Comparison of ENCODE assay signal across 35 cellular contexts in the genomic region with DNA sequence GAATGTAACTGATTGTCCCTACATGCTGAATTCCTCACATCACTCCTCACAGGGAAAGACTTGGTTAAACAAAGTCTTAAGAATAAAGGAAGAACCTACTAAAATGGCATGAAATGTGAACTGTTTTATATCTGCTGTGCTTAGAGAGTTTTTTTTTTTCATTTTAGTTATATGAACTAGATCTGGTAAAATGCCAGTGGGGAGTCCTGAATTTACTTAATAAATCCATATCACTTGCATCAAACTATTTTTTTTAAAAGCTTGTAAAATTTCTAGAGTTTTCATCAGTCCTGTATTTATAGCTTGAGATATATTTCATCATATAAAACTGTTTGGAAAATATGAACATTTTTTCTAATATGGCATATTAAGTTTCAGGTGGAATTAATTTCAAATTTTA.
"Had no signal": no experiment of that assay in that cellular context is flagged by ENCODE, and none has a peak within 500 bp of the region (broad histone marks: within the 10 kb centered on the region; RNA-seq: fewer than 3 reads in every experiment).

No MANE protein-coding gene starts in this region.

- H3K9me3 Mint-ChIP-seq: activated T-helper 1 cell treated with anti-CD3 and anti-CD28 coated beads, Interleukin-12 subunit alpha, Interleukin-12 subunit beta, Interleukin-2, Interleukin-4 antibody, amounts not matched to agents 30 ng/mL and 10 ng/mL and 1 ng/mL, durations not matched to agents 14 hours and 24 hours and 36 hours had no signal

- H3K27ac Mint-ChIP-seq: activated B cell treated with CpG ODN at 0.5 μM for 24 hours; activated CD4-positive, alpha-beta memory T cell treated with anti-CD3 and anti-CD28 coated beads for 36 hours; activated CD8-positive, alpha-beta memory T cell treated with anti-CD3 and anti-CD28 coated beads, Interleukin-2, amount 10 ng/mL, durations not matched to agents 7 days and 5 days; activated CD8-positive, alpha-beta T cell treated with anti-CD3 and anti-CD28 coated beads, Interleukin-2, amount 10 ng/mL, durations not matched to agents 7 days and 5 days; activated naive CD4-positive, alpha-beta T cell treated with anti-CD3 and anti-CD28 coated beads for 36 hours; activated naive CD4-positive, alpha-beta T cell treated with anti-CD3 and anti-CD28 coated beads, Interleukin-2, amount 50 U/mL, for 72 hours; activated naive CD8-positive, alpha-beta T cell treated with anti-CD3 and anti-CD28 coated beads, Interleukin-2, amount 10 ng/mL, durations not matched to agents 7 days and 5 days; activated T-helper 1 cell treated with anti-CD3 and anti-CD28 coated beads, Interleukin-12 subunit alpha, Interleukin-12 subunit beta, Interleukin-2, Interleukin-4 antibody, amounts not matched to agents 30 ng/mL and 10 ng/mL and 1 ng/mL, durations not matched to agents 14 hours and 24 hours and 36 hours; activated T-helper 2 cell treated with anti-CD3 and anti-CD28 coated beads, Interferon-gamma antibody, Interleukin-2, Interleukin-4, amounts not matched to agents 10 μg/mL and 5 μg/mL and 100 μg/mL, durations not matched to agents 14 hours and 24 hours and 36 hours; T-helper 17 cell; T-helper 2 cell treated with Interferon-gamma antibody and Interleukin-4, amounts not matched to agents 5 μg/mL and 100 μg/mL, for 36 hours had no signal

- H3K9me3 ChIP-seq: esophagus squamous epithelium, gastrocnemius medialis had no signal

- FAIRE-seq: astrocyte, bronchial epithelial cell, colon, endothelial cell of umbilical vein had no signal

- H3K4me1 ChIP-seq: esophagus squamous epithelium, heart right ventricle had no signal

- H3K4me3 ChIP-seq: esophagus squamous epithelium, gastrocnemius medialis, heart right ventricle, hepatocyte had no signal

- H3K27me3 ChIP-seq: brain microvascular endothelial cell, esophagus squamous epithelium, gastrocnemius medialis, heart right ventricle, hepatocyte had no signal

- H3K36me3 Mint-ChIP-seq: activated CD4-positive, alpha-beta memory T cell treated with anti-CD3 and anti-CD28 coated beads for 36 hours; activated CD8-positive, alpha-beta memory T cell treated with anti-CD3 and anti-CD28 coated beads, Interleukin-2, amount 10 ng/mL, durations not matched to agents 7 days and 5 days; activated naive CD4-positive, alpha-beta T cell treated with anti-CD3 and anti-CD28 coated beads, Interleukin-2, amount 50 U/mL, for 72 hours; activated naive CD8-positive, alpha-beta T cell treated with anti-CD3 and anti-CD28 coated beads, Interleukin-2, amount 10 ng/mL, durations not matched to agents 7 days and 5 days had no signal

- DNase-seq: activated B cell treated with CpG ODN at 0.5 μM for 24 hours; activated CD4-positive, alpha-beta memory T cell treated with anti-CD3 and anti-CD28 coated beads for 36 hours; activated CD4-positive, alpha-beta T cell treated with anti-CD3 and anti-CD28 coated beads for 48 hours; activated CD4-positive, alpha-beta T cell treated with anti-CD3 and anti-CD28 coated beads, Interleukin-2, amount 50 U/mL, for 1 hour; activated CD8-positive, alpha-beta memory T cell treated with anti-CD3 and anti-CD28 coated beads, Interleukin-2, amount 10 ng/mL, durations not matched to agents 7 days and 5 days; activated CD8-positive, alpha-beta memory T cell treated with anti-CD3 and anti-CD28 coated beads, Interleukin-2, amount 50 U/mL, for 4 hours; activated CD8-positive, alpha-beta T cell treated with anti-CD3 and anti-CD28 coated beads, Interleukin-2, amount 10 ng/mL, durations not matched to agents 7 days and 5 days; activated effector memory CD4-positive, alpha-beta T cell treated with anti-CD3 and anti-CD28 coated beads, Interleukin-2, amount 50 U/mL, for 16 hours; activated naive CD4-positive, alpha-beta T cell treated with anti-CD3 and anti-CD28 coated beads for 36 hours; activated naive CD8-positive, alpha-beta T cell treated with anti-CD3 and anti-CD28 coated beads, Interleukin-2, amount 10 ng/mL, durations not matched to agents 7 days and 5 days; activated T-cell treated with anti-CD3 and anti-CD28 coated beads, Interleukin-2, amount 50 U/mL, for 1 hour; activated T-cell treated with anti-CD3 and anti-CD28 coated beads, Interleukin-2, amount 50 U/mL, for 48 hours; amniotic stem cell; anterior cingulate cortex; brain microvascular endothelial cell; cortex of kidney; effector CD8-positive, alpha-beta T cell; esophagus squamous epithelium; gastrocnemius medialis; glutamatergic neuron; heart right ventricle; T-helper 1 cell; T-helper 17 cell; T1000; WERI-Rb-1 had no signal

- H3K36me3 ChIP-seq: brain microvascular endothelial cell, esophagus squamous epithelium, gastrocnemius medialis, heart right ventricle, WERI-Rb-1 had no signal

- H3K4me3 Mint-ChIP-seq: activated B cell treated with CpG ODN at 0.5 μM for 24 hours; activated CD4-positive, alpha-beta memory T cell treated with anti-CD3 and anti-CD28 coated beads for 36 hours; activated CD8-positive, alpha-beta memory T cell treated with anti-CD3 and anti-CD28 coated beads, Interleukin-2, amount 10 ng/mL, durations not matched to agents 7 days and 5 days; activated CD8-positive, alpha-beta T cell treated with anti-CD3 and anti-CD28 coated beads, Interleukin-2, amount 10 ng/mL, durations not matched to agents 7 days and 5 days; activated naive CD4-positive, alpha-beta T cell treated with anti-CD3 and anti-CD28 coated beads for 36 hours; activated naive CD8-positive, alpha-beta T cell treated with anti-CD3 and anti-CD28 coated beads, Interleukin-2, amount 10 ng/mL, durations not matched to agents 7 days and 5 days; activated T-helper 1 cell treated with anti-CD3 and anti-CD28 coated beads, Interleukin-12 subunit alpha, Interleukin-12 subunit beta, Interleukin-2, Interleukin-4 antibody, amounts not matched to agents 30 ng/mL and 10 ng/mL and 1 ng/mL, durations not matched to agents 14 hours and 24 hours and 36 hours; central memory CD8-positive, alpha-beta T cell; T-helper 17 cell; T-helper 2 cell treated with Interferon-gamma antibody and Interleukin-4, amounts not matched to agents 5 μg/mL and 100 μg/mL, for 36 hours had no signal

- H3K4me1 Mint-ChIP-seq: activated B cell treated with CpG ODN at 0.5 μM for 24 hours; activated CD8-positive, alpha-beta memory T cell treated with anti-CD3 and anti-CD28 coated beads, Interleukin-2, amount 10 ng/mL, durations not matched to agents 7 days and 5 days; activated naive CD8-positive, alpha-beta T cell treated with anti-CD3 and anti-CD28 coated beads, Interleukin-2, amount 10 ng/mL, durations not matched to agents 7 days and 5 days; central memory CD8-positive, alpha-beta T cell; T-helper 17 cell had no signal

- H3K27me3 Mint-ChIP-seq: activated B cell treated with CpG ODN at 0.5 μM for 24 hours; activated CD4-positive, alpha-beta memory T cell treated with anti-CD3 and anti-CD28 coated beads for 36 hours; activated CD8-positive, alpha-beta memory T cell treated with anti-CD3 and anti-CD28 coated beads, Interleukin-2, amount 10 ng/mL, durations not matched to agents 7 days and 5 days; activated naive CD8-positive, alpha-beta T cell treated with anti-CD3 and anti-CD28 coated beads, Interleukin-2, amount 10 ng/mL, durations not matched to agents 7 days and 5 days; central memory CD8-positive, alpha-beta T cell; T-helper 17 cell had no signal
